ENCODE assay signal across 1 cellular context in the genomic region with DNA sequence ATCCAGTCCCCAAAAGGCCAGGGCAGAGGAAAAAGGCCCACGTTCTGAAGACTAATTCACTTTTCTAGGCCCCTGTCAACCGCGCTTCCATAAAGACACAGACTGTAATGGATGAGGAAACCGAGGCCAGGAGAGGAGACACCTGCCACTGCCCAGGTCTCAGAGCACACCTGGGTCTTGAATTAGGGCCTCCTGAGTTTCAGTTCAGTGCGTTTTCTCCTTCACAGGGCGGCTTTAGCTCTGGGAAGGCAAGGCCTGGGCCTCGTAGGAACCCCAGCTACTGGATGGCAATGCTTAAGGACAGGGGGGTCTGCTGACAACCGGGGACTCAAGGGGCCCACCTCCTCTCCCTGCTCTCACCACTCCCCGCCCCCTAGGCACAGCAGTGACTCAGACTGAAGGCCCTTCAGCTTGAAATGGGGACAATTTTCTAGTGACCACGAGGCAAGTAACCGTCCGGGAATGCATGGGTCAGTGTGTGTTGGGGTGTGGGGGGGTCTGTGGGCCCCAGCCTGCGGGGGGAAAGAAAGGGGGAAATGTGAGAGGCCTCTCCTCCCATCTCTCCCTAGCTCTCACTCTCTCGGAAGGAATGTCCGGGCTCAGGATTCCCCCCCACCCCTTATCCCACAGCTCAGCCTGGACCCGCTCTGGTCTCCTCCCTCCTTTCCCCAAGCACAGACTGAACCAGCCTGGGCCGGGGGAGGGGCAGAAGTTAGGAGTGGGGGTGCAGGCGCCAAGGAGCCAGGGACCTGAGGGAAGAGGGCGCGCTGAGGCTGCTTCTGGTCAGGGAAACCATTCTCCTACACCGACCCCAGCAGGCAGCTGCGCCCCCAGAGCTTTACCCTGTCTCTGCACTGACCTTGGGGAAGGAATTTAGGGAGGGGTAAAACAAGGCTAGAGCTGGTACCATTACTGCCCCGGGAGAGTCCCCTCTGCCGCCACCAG.
A peak's percentile ranks its signal among the peaks of the same experiment; 100 is the strongest.
TF ChIP-seq lines count a peak whose summit lies in the region.

No MANE protein-coding gene starts in this region.

TF ChIP-seq in HEK293, 187 proteins besides CTCF, POLR2A, EP300 and RAD21 (continued from another document):
- TF ChIP-seq, protein P1, sequence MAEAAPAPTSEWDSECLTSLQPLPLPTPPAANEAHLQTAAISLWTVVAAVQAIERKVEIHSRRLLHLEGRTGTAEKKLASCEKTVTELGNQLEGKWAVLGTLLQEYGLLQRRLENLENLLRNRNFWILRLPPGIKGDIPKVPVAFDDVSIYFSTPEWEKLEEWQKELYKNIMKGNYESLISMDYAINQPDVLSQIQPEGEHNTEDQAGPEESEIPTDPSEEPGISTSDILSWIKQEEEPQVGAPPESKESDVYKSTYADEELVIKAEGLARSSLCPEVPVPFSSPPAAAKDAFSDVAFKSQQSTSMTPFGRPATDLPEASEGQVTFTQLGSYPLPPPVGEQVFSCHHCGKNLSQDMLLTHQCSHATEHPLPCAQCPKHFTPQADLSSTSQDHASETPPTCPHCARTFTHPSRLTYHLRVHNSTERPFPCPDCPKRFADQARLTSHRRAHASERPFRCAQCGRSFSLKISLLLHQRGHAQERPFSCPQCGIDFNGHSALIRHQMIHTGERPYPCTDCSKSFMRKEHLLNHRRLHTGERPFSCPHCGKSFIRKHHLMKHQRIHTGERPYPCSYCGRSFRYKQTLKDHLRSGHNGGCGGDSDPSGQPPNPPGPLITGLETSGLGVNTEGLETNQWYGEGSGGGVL (tag by site-specific recombination; IDR thresholded peaks at IDR 0.05), result peak; percentile 53; the same call in 1 of the 2 replicates
- TF ChIP-seq, protein P2, sequence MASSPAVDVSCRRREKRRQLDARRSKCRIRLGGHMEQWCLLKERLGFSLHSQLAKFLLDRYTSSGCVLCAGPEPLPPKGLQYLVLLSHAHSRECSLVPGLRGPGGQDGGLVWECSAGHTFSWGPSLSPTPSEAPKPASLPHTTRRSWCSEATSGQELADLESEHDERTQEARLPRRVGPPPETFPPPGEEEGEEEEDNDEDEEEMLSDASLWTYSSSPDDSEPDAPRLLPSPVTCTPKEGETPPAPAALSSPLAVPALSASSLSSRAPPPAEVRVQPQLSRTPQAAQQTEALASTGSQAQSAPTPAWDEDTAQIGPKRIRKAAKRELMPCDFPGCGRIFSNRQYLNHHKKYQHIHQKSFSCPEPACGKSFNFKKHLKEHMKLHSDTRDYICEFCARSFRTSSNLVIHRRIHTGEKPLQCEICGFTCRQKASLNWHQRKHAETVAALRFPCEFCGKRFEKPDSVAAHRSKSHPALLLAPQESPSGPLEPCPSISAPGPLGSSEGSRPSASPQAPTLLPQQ (tag by site-specific recombination; IDR thresholded peaks at IDR 0.05), result peak; percentile 54; the same call in 1 of the 2 replicates
- TF ChIP-seq, protein P3, sequence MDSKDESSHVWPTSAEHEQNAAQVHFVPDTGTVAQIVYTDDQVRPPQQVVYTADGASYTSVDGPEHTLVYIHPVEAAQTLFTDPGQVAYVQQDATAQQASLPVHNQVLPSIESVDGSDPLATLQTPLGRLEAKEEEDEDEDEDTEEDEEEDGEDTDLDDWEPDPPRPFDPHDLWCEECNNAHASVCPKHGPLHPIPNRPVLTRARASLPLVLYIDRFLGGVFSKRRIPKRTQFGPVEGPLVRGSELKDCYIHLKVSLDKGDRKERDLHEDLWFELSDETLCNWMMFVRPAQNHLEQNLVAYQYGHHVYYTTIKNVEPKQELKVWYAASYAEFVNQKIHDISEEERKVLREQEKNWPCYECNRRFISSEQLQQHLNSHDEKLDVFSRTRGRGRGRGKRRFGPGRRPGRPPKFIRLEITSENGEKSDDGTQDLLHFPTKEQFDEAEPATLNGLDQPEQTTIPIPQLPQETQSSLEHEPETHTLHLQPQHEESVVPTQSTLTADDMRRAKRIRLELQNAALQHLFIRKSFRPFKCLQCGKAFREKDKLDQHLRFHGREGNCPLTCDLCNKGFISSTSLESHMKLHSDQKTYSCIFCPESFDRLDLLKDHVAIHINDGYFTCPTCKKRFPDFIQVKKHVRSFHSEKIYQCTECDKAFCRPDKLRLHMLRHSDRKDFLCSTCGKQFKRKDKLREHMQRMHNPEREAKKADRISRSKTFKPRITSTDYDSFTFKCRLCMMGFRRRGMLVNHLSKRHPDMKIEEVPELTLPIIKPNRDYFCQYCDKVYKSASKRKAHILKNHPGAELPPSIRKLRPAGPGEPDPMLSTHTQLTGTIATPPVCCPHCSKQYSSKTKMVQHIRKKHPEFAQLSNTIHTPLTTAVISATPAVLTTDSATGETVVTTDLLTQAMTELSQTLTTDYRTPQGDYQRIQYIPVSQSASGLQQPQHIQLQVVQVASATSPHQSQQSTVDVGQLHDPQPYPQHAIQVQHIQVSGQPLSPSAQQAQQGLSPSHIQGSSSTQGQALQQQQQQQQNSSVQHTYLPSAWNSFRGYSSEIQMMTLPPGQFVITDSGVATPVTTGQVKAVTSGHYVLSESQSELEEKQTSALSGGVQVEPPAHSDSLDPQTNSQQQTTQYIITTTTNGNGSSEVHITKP (tag by site-specific recombination; IDR thresholded peaks at IDR 0.05), result peak; percentile 21
